10 cellular contexts compared by ENCODE assay signal in genomic region chr2:241741016-241741415, GRCh38. TPM values are rescaled to one million over a fixed set of nuclear protein-coding genes. Genes with fewer than 3 reads are reported as not detected.
DNase-seq lines count a peak whose midpoint lies in the region; TF ChIP-seq lines count a peak whose summit lies in the region.
"Had no signal": no experiment of that assay in that cellular context is flagged by ENCODE, and none has a peak within 500 bp of the region (broad histone marks: within the 10 kb centered on the region; RNA-seq: fewer than 3 reads in every experiment).

No MANE protein-coding gene starts in this region.

- H3K4me1 ChIP-seq in PC-9 (replicated peaks; ENCODE audit: insufficient read depth) (no peaks in the 10 kb centered on the region), osteoblast (ENCODE audit: insufficient read depth, low read length) (peaks cover 19% of the 10 kb centered on the region)
- H3K4me1 ChIP-seq: pancreas, SJSA1 had no signal

- H3K4me3 ChIP-seq in PC-9 (no peak overlapping the region), osteoblast (ENCODE audit: insufficient read depth, low read length) (no peak overlapping the region)
- H3K4me3 ChIP-seq: pancreas, SJSA1 had no signal

- H3K27ac ChIP-seq in PC-9 (no peak overlapping the region), osteoblast (ENCODE audit: low read depth, low read length) (peak overlapping the region; percentile 28)
- H3K27ac ChIP-seq: pancreas, SJSA1 had no signal

- H3K9me2 ChIP-seq in PC-9 (ENCODE audit: insufficient read depth), result no peaks in the 10 kb centered on the region

- no TSS peak for BruUV-seq in PC-9 (replicated peaks; lab: Mats Ljungman, UMichigan)

- TF ChIP-seq CTCF in PC-9 (conservative IDR thresholded peaks at IDR 0.05) (no peak), osteoblast (IDR thresholded peaks at IDR 0.05; ENCODE audit: extremely low read depth, low read depth, low read length) (no peak)

- POLR2A ChIA-PET in PC-9 (lab: Charles Lee; ENCODE audit: unreplicated experiment), result no interaction called here

- H3K79me2 ChIP-seq in PC-9 (ENCODE audit: low read depth) (peaks cover 13% of the 10 kb centered on the region; the same call in 1 of the 2 replicates), osteoblast (ENCODE audit: insufficient read depth, low read length) (peaks cover 33% of the 10 kb centered on the region)

- H4K20me1 ChIP-seq in PC-9 (ENCODE audit: insufficient read depth) (peaks cover 43% of the 10 kb centered on the region), osteoblast (ENCODE audit: insufficient read depth, low read length) (peaks cover 57% of the 10 kb centered on the region)

- CTCF ChIA-PET in PC-9 (lab: Charles Lee), result no interaction called here

- intact Hi-C loops in PC-9 (cut with micrococcal nuclease; ENCODE audit: unreplicated experiment), result no loop called here

- peaks cover 1% of the 10 kb centered on the region; the same call in 1 of the 2 replicates for H3F3A ChIP-seq in PC-9 (ENCODE audit: insufficient read depth, low read depth)

- H3K9me3 ChIP-seq in PC-9 (ENCODE audit: insufficient read depth, low read depth) (no peaks in the 10 kb centered on the region), osteoblast (ENCODE audit: low read depth, low read length) (no peaks in the 10 kb centered on the region)
- H3K9me3 ChIP-seq: pancreas, SJSA1 had no signal

- H2AFZ ChIP-seq in PC-9 (no peak overlapping the region), osteoblast (ENCODE audit: low read length) (no peak overlapping the region)

- H3K4me2 ChIP-seq in PC-9 (no peak overlapping the region), osteoblast (ENCODE audit: insufficient read depth, low read length) (no peak overlapping the region)

- H3K36me3 ChIP-seq in PC-9 (ENCODE audit: low read depth), result peaks cover 3% of the 10 kb centered on the region; the same call in 1 of the 2 replicates
- peaks cover 27% of the 10 kb centered on the region for H3K36me3 ChIP-seq in osteoblast (ENCODE audit: insufficient read depth, low read length)

- H3K27me3 ChIP-seq in PC-9 (ENCODE audit: insufficient read depth, low read depth) (no peaks in the 10 kb centered on the region), osteoblast (ENCODE audit: insufficient read depth, low read length) (no peaks in the 10 kb centered on the region)
- H3K27me3 ChIP-seq: pancreas, SJSA1 had no signal

- DNase-seq in HPDE6-E6E7 (ENCODE audit: extremely low spot score), result peak; percentile 20
- DNase-seq in PC-9, result peak; percentile 61 to 86
- DNase-seq in activated gamma-delta T cell treated with anti-CD3 and anti-CD28 coated beads, Interleukin-2, amount 50 U/mL, for 16 hours (ENCODE audit: low read depth), result peak; percentile 17
- peak; percentile 96 for DNase-seq in osteoblast (ENCODE audit: insufficient read length, low spot score, missing footprints)
- no peak for DNase-seq in NCI-H1092 treated with DMSO at 0.1 percent for 48 hours (lab: John Stamatoyannopoulos, UW)
- no peak for DNase-seq in DMS153 treated with DMSO at 0.1 percent for 48 hours (lab: John Stamatoyannopoulos, UW; ENCODE audit: unreplicated experiment)
- no peak for DNase-seq in NCI-H2171 (lab: John Stamatoyannopoulos, UW)
- DNase-seq: NCI-H146 had no signal

RNA-seq across cellular contexts. Expression of gene D2HGDH, which starts 6.6 kb away (rescaled TPM):
- total RNA-seq in PC-9 (2021), result 131 and 232 TPM in 2 replicates
- 14.1 and 15.6 TPM in 2 replicates for total RNA-seq in osteoblast

RNA-seq across cellular contexts. Expression of gene GAL3ST2, which starts 35.6 kb away (rescaled TPM):
- total RNA-seq in PC-9 (2021) (3.9 and 4.3 TPM in 2 replicates), osteoblast (0.29 and 0.36 TPM in 2 replicates)
- total RNA-seq: pancreas, SJSA1 had no signal

RNA-seq across cellular contexts. Expression of gene ING5, which starts 39.2 kb away (rescaled TPM):
- 79.7 and 106 TPM in 2 replicates for total RNA-seq in PC-9 (2021)
- 16.6 and 18.6 TPM in 2 replicates for total RNA-seq in osteoblast

RNA-seq across cellular contexts. Expression of gene DTYMK, which starts 54.4 kb away (rescaled TPM):
- total RNA-seq in PC-9 (2021) (183 and 191 TPM in 2 replicates), osteoblast (12.7 and 14.1 TPM in 2 replicates)

Comparison
In these comparisons a context has a peak if more than half of its experiments do, and no peak if none do; other contexts are left out.
1. DNase-seq: peak in HPDE6-E6E7 (single experiment), PC-9 (2 of 2), activated gamma-delta T cell treated with anti-CD3 and anti-CD28 coated beads, Interleukin-2, amount 50 U/mL, for 16 hours (single experiment) and osteoblast (single experiment); none in NCI-H1092 treated with DMSO at 0.1 percent for 48 hours (single experiment), DMS153 treated with DMSO at 0.1 percent for 48 hours (single experiment) and NCI-H2171 (single experiment).